ENCODE assay signal across 13 cellular contexts in genomic region chr12:101924647-101925046, GRCh38. TPM values are rescaled to one million over a fixed set of nuclear protein-coding genes. Genes with fewer than 3 reads are reported as not detected.
DNase-seq lines count a peak whose midpoint lies in the region; ATAC-seq and TF ChIP-seq lines count a peak whose summit lies in the region.
"Had no signal": no experiment of that assay in that cellular context is flagged by ENCODE, and none has a peak within 500 bp of the region (broad histone marks: within the 10 kb centered on the region; RNA-seq: fewer than 3 reads in every experiment).

No MANE protein-coding gene starts in this region.

- intact Hi-C loops in IMR-90 (cut with micrococcal nuclease) (no loop called here), lower lobe of right lung (cut with DNase I) (no loop called here)

- CTCF ChIA-PET in IMR-90 (lab: Yijun Ruan, JAX), result interaction anchor here (0.6 kb wide), 1 partner anchor 170 kb away, joined by 3 read pairs; no protein-coding TSS in a partner anchor

- H3K9ac ChIP-seq in IMR-90 (ENCODE audit: low read depth, low read length) (peak overlapping the region; percentile 9; the same call in 1 of the 2 replicates), adipocyte (ENCODE audit: low read length) (peak overlapping the region; percentile 59)

- peak overlapping the region; percentile 99 for H3K18ac ChIP-seq in IMR-90 (ENCODE audit: low read depth, low read length)

- H3K14ac ChIP-seq in IMR-90 (replicated peaks; ENCODE audit: low read depth, low read length), result peak overlapping the region; percentile 96

- in situ Hi-C loops in IMR-90 (cut with MboI; ENCODE audit: low sequenced_read_pairs), result loop anchor here (25.0 kb wide), 1 partner anchor 563 kb away; the partner anchor contains the start of gene IGF1

- WGBS in IMR-90 (ENCODE audit: extremely low coverage in 2 of 2, insufficient read length in 1 of 2), 2 experiments, result no CpG with 5 or more reads among the region's 4 CpGs

- peaks cover 2 to 11% of the 10 kb centered on the region in 2 experiments; a peak in 1 of 4 replicates for H3K79me1 ChIP-seq in IMR-90 (ENCODE audit: low read depth in 1 of 2, low read length in 2 of 2)

- peaks cover 11% of the 10 kb centered on the region for H3K9me1 ChIP-seq in IMR-90 (ENCODE audit: insufficient read depth, low read length)

- H3K36me3 ChIP-seq in IMR-90 (ENCODE audit: control insufficient read depth, insufficient read depth, low read length) (peaks cover 9% of the 10 kb centered on the region), adipocyte (ENCODE audit: control insufficient read depth, insufficient read depth, low read length, severe bottlenecking) (no peaks in the 10 kb centered on the region), lower lobe of right lung (peaks cover 24% of the 10 kb centered on the region)

- peak overlapping the region; percentile 87 to 89 for H4K8ac ChIP-seq in IMR-90 (ENCODE audit: low read depth in 2 of 2, low read length in 2 of 2)

- H3K9me3 Mint-ChIP-seq in activated naive CD4-positive, alpha-beta T cell treated with anti-CD3 and anti-CD28 coated beads, Interleukin-2, amount 50 U/mL, for 72 hours, result no peaks in the 10 kb centered on the region

- TF ChIP-seq POLR2A in IMR-90 (IDR thresholded peaks at IDR 0.05; ENCODE audit: low read depth, low read length), result no peak

- peak overlapping the region; percentile 92 for H2AK9ac ChIP-seq in IMR-90 (replicated peaks; ENCODE audit: low read depth, low read length, poor library complexity)

- H3K4me1 ChIP-seq in IMR-90 (ENCODE audit: control insufficient read depth, insufficient read depth, low read length) (peaks cover 14% of the 10 kb centered on the region), adipocyte (ENCODE audit: control insufficient read depth, insufficient read depth, low read length) (peaks cover 41% of the 10 kb centered on the region), lower lobe of right lung (peaks cover 27% of the 10 kb centered on the region), foreskin keratinocyte (no peaks in the 10 kb centered on the region)

- no peaks in the 10 kb centered on the region for H3K36me3 Mint-ChIP-seq in activated naive CD4-positive, alpha-beta T cell treated with anti-CD3 and anti-CD28 coated beads, Interleukin-2, amount 50 U/mL, for 72 hours

- peak overlapping the region; percentile 96 for H3K27ac ChIP-seq in IMR-90 (ENCODE audit: insufficient read depth, low read length)
- H3K27ac ChIP-seq in lower lobe of right lung, result peak overlapping the region; percentile 42
- no peak overlapping the region for H3K27ac ChIP-seq in foreskin keratinocyte

- no TSS peak for BruUV-seq in IMR-90 (replicated peaks; lab: Mats Ljungman, UMichigan)

- H2AFZ ChIP-seq in IMR-90 (replicated peaks; ENCODE audit: low read length, poor library complexity), result no peak overlapping the region

- TF ChIP-seq RAD21 in IMR-90 (IDR thresholded peaks at IDR 0.05; ENCODE audit: low read length), result no peak

- peak overlapping the region; percentile 52; the same call in 1 of the 2 replicates for H3K56ac ChIP-seq in IMR-90 (ENCODE audit: extremely low read depth, insufficient read depth, low read length)

- no peaks in the 10 kb centered on the region for H4K20me1 ChIP-seq in IMR-90 (ENCODE audit: insufficient read depth, low read length)

- H3K23ac ChIP-seq in IMR-90 (ENCODE audit: low read depth, low read length), result peak overlapping the region; percentile 80

- TF ChIP-seq CTCF in IMR-90 (conservative IDR thresholded peaks at IDR 0.05; ENCODE audit: low read depth, low read length) (no peak), lower lobe of right lung (IDR thresholded peaks at IDR 0.05) (no peak), foreskin keratinocyte (conservative IDR thresholded peaks at IDR 0.05) (no peak)

- H3K4me3 ChIP-seq in IMR-90 (ENCODE audit: insufficient read depth, low read depth, low read length), result no peak overlapping the region
- H3K4me3 ChIP-seq in adipocyte (ENCODE audit: low read length), result no peak overlapping the region
- no peak overlapping the region for H3K4me3 ChIP-seq in lower lobe of right lung

- POLR2A ChIA-PET in IMR-90 (lab: Charles Lee; ENCODE audit: unreplicated experiment), result no interaction called here

- H3K27ac Mint-ChIP-seq in activated naive CD4-positive, alpha-beta T cell treated with anti-CD3 and anti-CD28 coated beads, Interleukin-2, amount 50 U/mL, for 72 hours, result no peak overlapping the region

- H3K27me3 ChIP-seq in IMR-90 (ENCODE audit: control insufficient read depth, insufficient read depth, low read length) (no peaks in the 10 kb centered on the region), adipocyte (replicated peaks; ENCODE audit: control insufficient read depth, insufficient read depth, low read length) (no peaks in the 10 kb centered on the region), lower lobe of right lung (ENCODE audit: low read depth) (no peaks in the 10 kb centered on the region), foreskin keratinocyte (no peaks in the 10 kb centered on the region)

- H2BK120ac ChIP-seq in IMR-90 (ENCODE audit: low read depth, low read length), result peak overlapping the region; percentile 97

- DNase-seq in AG20443 (ENCODE audit: low spot score), result peak; percentile 70
- DNase-seq in IMR-90, result peak; percentile 46
- DNase-seq in adipocyte (ENCODE audit: low read depth), result peak; percentile 13
- no peak for DNase-seq in lower lobe of right lung
- DNase-seq in NCI-H2107 (lab: John Stamatoyannopoulos, UW), result no peak
- DNase-seq in activated naive CD4-positive, alpha-beta T cell treated with anti-CD3 and anti-CD28 coated beads, Interleukin-2, amount 50 U/mL, for 72 hours (ENCODE audit: low spot score in 2 of 2), result no peak
- no peak for DNase-seq in foreskin keratinocyte
- DNase-seq: activated CD4-positive, alpha-beta T cell treated with anti-CD3 and anti-CD28 coated beads for 4 hours; activated naive CD4-positive, alpha-beta T cell treated with anti-CD3 and anti-CD28 coated beads, Interleukin-2, amount 50 U/mL, for 16 hours; COR-L47; NCI-H1092 treated with DMSO at 0.1 percent for 48 hours; retina had no signal

- peak overlapping the region; percentile 96 for H2AK5ac ChIP-seq in IMR-90 (ENCODE audit: low read depth, low read length)

- peak overlapping the region; percentile 98 for H4K91ac ChIP-seq in IMR-90 (ENCODE audit: insufficient read depth, low read depth, low read length)

- dilution Hi-C loops in IMR-90 (cut with HindIII; ENCODE audit: low sequenced_read_pairs, unreplicated experiment), result no loop called here

- H3K9me3 ChIP-seq in IMR-90 (ENCODE audit: control insufficient read depth, insufficient read depth, low read length), result no peaks in the 10 kb centered on the region
- no peaks in the 10 kb centered on the region for H3K9me3 ChIP-seq in adipocyte (ENCODE audit: control insufficient read depth, low read length)
- H3K9me3 ChIP-seq in lower lobe of right lung, result no peaks in the 10 kb centered on the region

- H3K4ac ChIP-seq in IMR-90 (ENCODE audit: low read depth, low read length), result peak overlapping the region; percentile 96

- ATAC-seq in IMR-90 (ENCODE audit: low read depth), result no peak
- ATAC-seq in lower lobe of right lung, result peak in 1 of 2 donors; percentile 26
- ATAC-seq in activated naive CD4-positive, alpha-beta T cell treated with anti-CD3 and anti-CD28 coated beads, Interleukin-2, amount 50 U/mL, for 72 hours, result no peak
- no peak for ATAC-seq in foreskin keratinocyte
- ATAC-seq in HG02571 (IDR thresholded peaks at IDR 0.05; ENCODE audit: unreplicated experiment), result no peak

- H2BK15ac ChIP-seq in IMR-90 (ENCODE audit: low read depth, low read length), result peak overlapping the region; percentile 99; the same call in 2 of the 3 replicates

- H3K4me2 ChIP-seq in IMR-90 (ENCODE audit: low read depth, low read length), result no peak overlapping the region

- H4K5ac ChIP-seq in IMR-90 (ENCODE audit: low read depth, low read length), result peak overlapping the region; percentile 100

- peak overlapping the region; percentile 93 for H2BK20ac ChIP-seq in IMR-90 (ENCODE audit: low read depth, low read length)

- peak overlapping the region; percentile 100 for H2BK5ac ChIP-seq in IMR-90 (ENCODE audit: low read depth, low read length, poor library complexity, severe bottlenecking)

TF ChIP-seq in IMR-90, 13 proteins besides CTCF, POLR2A, EP300 and RAD21:
- TF ChIP-seq RFX5 (IDR thresholded peaks at IDR 0.05; ENCODE audit: low read depth, low read length), result no peak
- TF ChIP-seq, protein P1, sequence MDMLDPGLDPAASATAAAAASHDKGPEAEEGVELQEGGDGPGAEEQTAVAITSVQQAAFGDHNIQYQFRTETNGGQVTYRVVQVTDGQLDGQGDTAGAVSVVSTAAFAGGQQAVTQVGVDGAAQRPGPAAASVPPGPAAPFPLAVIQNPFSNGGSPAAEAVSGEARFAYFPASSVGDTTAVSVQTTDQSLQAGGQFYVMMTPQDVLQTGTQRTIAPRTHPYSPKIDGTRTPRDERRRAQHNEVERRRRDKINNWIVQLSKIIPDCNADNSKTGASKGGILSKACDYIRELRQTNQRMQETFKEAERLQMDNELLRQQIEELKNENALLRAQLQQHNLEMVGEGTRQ (IDR thresholded peaks at IDR 0.05; ENCODE audit: low read depth, low read length), result peak; percentile 95
- no peak for TF ChIP-seq MAZ (IDR thresholded peaks at IDR 0.05; ENCODE audit: borderline replicate concordance, low read depth, low read length)
- no peak for TF ChIP-seq SMC3 (IDR thresholded peaks at IDR 0.05; ENCODE audit: low read depth, low read length)
- no peak for TF ChIP-seq MXI1 (IDR thresholded peaks at IDR 0.05; ENCODE audit: borderline replicate concordance, low read depth, low read length)
- no peak for TF ChIP-seq ELK1 (IDR thresholded peaks at IDR 0.05; ENCODE audit: borderline replicate concordance, low read depth, low read length)
TF ChIP-seq in IMR-90: peak in this region for 1.

RNA-seq across cellular contexts. Expression of gene DRAM1, which starts 47.3 kb away (rescaled TPM):
- total RNA-seq in IMR-90 (2012; rRNA removed), result 27.2 and 27.5 TPM in 2 replicates
- 15.8 and 20.0 TPM in 2 replicates for polyA plus RNA-seq in IMR-90 (2012; rRNA removed)
- polyA plus RNA-seq in IMR-90 (2012; cell fraction: cytosol; rRNA removed), result 8.7 and 16.2 TPM in 2 replicates
- polyA plus RNA-seq in IMR-90 (2012; cell fraction: nucleus; rRNA removed; ENCODE audit: low replicate concordance), result 3.8 and 25.0 TPM in 2 replicates
- total RNA-seq in lower lobe of right lung, result 148 TPM
- 1 to 10 TPM; 5.1 to 5.6 TPM for total RNA-seq in activated naive CD4-positive, alpha-beta T cell treated with anti-CD3 and anti-CD28 coated beads, Interleukin-2, amount 50 U/mL, for 72 hours
- 20.8 and 21.6 TPM in 2 replicates for total RNA-seq in foreskin keratinocyte
- polyA plus RNA-seq in foreskin keratinocyte, result 13.2 and 13.6 TPM in 2 replicates

Comparison
In these comparisons a context has a peak if more than half of its experiments do, and no peak if none do; other contexts are left out.
1. DNase-seq: peak in AG20443 (single experiment), IMR-90 (single experiment) and adipocyte (single experiment); none in lower lobe of right lung (single experiment), NCI-H2107 (single experiment), activated naive CD4-positive, alpha-beta T cell treated with anti-CD3 and anti-CD28 coated beads, Interleukin-2, amount 50 U/mL, for 72 hours (0 of 2) and foreskin keratinocyte (0 of 2).